17 cellular contexts compared by ENCODE assay signal in genomic region chr16:20857281-20857680, GRCh38.
"Had no signal": no experiment of that assay in that cellular context is flagged by ENCODE, and none has a peak within 500 bp of the region (broad histone marks: within the 10 kb centered on the region; RNA-seq: fewer than 3 reads in every experiment).

No MANE protein-coding gene starts in this region.

- ATAC-seq: natural killer cell; psoas muscle; stimulated activated effector memory CD8-positive, alpha-beta T cell treated with anti-CD3 and anti-CD28 coated beads, Interleukin-12 subunit alpha, Interleukin-12 subunit beta, amount 100 ng/mL, for 72 hours; stimulated activated naive CD8-positive, alpha-beta T cell treated with anti-CD3 and anti-CD28 coated beads, Interleukin-15, Interleukin-2, amounts not matched to agents 100 U/mL and 50 U/mL, for 24 hours had no signal

- H3K27ac ChIP-seq: dorsolateral prefrontal cortex, ovary, psoas muscle, sigmoid colon, thoracic aorta, vagina had no signal

- H3K27ac Mint-ChIP-seq: memory B cell; stimulated activated effector memory CD8-positive, alpha-beta T cell treated with anti-CD3 and anti-CD28 coated beads, Interleukin-12 subunit alpha, Interleukin-12 subunit beta, amount 100 ng/mL, for 72 hours had no signal

- H3K36me3 ChIP-seq: ovary had no signal

- H3K27me3 Mint-ChIP-seq: memory B cell had no signal

- H3K9me3 ChIP-seq: ovary, psoas muscle, sigmoid colon, thoracic aorta, vagina had no signal

- H3K4me3 ChIP-seq: dorsolateral prefrontal cortex, lung, ovary, psoas muscle, sigmoid colon, thoracic aorta, vagina had no signal

- DNase-seq: dorsolateral prefrontal cortex; effector CD4-positive, alpha-beta T cell; natural killer cell; occipital lobe; ovary; posterior cingulate gyrus; psoas muscle; sigmoid colon; stimulated activated CD4-positive, alpha-beta T cell treated with anti-CD3 and anti-CD28 coated beads, Interleukin-2, amount 100 ng/mL, for 24 hours; stimulated activated CD4-positive, alpha-beta T cell treated with anti-CD3 and anti-CD28 coated beads, Interleukin-4, amount 100 ng/mL, for 24 hours; stimulated activated naive CD8-positive, alpha-beta T cell treated with anti-CD3 and anti-CD28 coated beads, Interleukin-15, Interleukin-2, amounts not matched to agents 100 U/mL and 50 U/mL, for 24 hours; trophoblast cell had no signal

- H3K27me3 ChIP-seq: dorsolateral prefrontal cortex, ovary, sigmoid colon, vagina had no signal

- H3K4me1 Mint-ChIP-seq: memory B cell had no signal

- H3K9me3 Mint-ChIP-seq: memory B cell; natural killer cell; stimulated activated effector memory CD8-positive, alpha-beta T cell treated with anti-CD3 and anti-CD28 coated beads, Interleukin-12 subunit alpha, Interleukin-12 subunit beta, amount 100 ng/mL, for 72 hours had no signal

- H3K4me3 Mint-ChIP-seq: memory B cell; natural killer cell; stimulated activated effector memory CD8-positive, alpha-beta T cell treated with anti-CD3 and anti-CD28 coated beads, Interleukin-12 subunit alpha, Interleukin-12 subunit beta, amount 100 ng/mL, for 72 hours had no signal
